Comparison of ENCODE assay signal across 8 cellular contexts in the genomic region with DNA sequence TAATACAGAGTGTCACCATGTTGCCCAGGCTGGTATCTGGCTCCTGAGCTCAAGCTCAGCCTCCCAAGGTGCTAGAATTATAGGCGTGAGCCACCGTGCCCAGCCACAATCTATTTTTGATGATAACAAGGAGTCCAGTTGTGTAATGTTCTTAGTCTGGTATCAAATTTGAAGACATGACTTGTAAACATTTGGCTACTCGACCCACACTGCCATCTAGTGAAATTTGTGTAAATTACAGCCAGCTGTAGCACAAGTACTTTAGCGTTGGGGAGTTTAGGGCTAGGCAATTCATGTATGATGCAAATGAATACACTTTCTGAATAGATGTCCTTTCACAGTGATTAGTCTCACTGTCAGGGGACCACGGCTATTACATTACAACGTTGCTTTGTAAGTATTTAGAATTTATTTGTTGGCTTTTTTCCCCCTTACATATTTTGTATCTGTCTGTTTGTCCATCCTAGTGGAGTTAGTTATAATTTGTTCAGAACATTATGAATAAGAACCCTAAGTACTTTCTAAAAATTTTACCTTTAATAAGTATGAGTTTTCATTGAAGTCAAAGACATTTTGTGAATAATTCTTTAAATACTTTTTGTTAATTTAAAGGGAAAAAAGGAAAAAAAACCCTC.
DNase-seq lines count a peak whose midpoint lies in the region; ATAC-seq and TF ChIP-seq lines count a peak whose summit lies in the region.

No MANE protein-coding gene starts in this region.

- DNase-seq in Calu3: peak; percentile 70
- peak; percentile 77 for DNase-seq in NCI-H69 (lab: John Stamatoyannopoulos, UW)
- DNase-seq in activated CD4-positive, alpha-beta T cell treated with anti-CD3 and anti-CD28 coated beads, Interleukin-2, amount 10 ng/mL, durations not matched to agents 7 days and 5 days: peak; percentile 66
- DNase-seq in effector memory CD8-positive, alpha-beta T cell: peak; percentile 54 to 62 (median 61)
- DNase-seq in mesothelial cell of epicardium (ENCODE audit: low spot score in 2 of 2, unreplicated experiment in 2 of 2): peak in 1 of 2 experiments; percentile 58
- DNase-seq in stimulated activated CD8-positive, alpha-beta memory T cell treated with anti-CD3 and anti-CD28 coated beads, Interleukin-7, amount 100 ng/mL, for 4 hours (ENCODE audit: low read depth in 2 of 2): peak; percentile 7 to 31

- H3K27me3 Mint-ChIP-seq in Calu3 (ENCODE audit: unreplicated experiment) (peaks cover 9% of the 10 kb centered on the region), mesothelial cell of epicardium (ENCODE audit: low read depth) (peaks cover 59% of the 10 kb centered on the region)
- peaks cover 29% of the 10 kb centered on the region for H3K27me3 Mint-ChIP-seq in activated CD4-positive, alpha-beta T cell treated with anti-CD3 and anti-CD28 coated beads, Interleukin-2, amount 10 ng/mL, durations not matched to agents 7 days and 5 days
- peaks cover 32 to 33% of the 10 kb centered on the region in 2 donors for H3K27me3 Mint-ChIP-seq in effector memory CD8-positive, alpha-beta T cell

- BruUV-seq in Calu3 (replicated peaks; lab: Mats Ljungman, UMichigan): no TSS peak

- intact Hi-C loops in Calu3 (cut with micrococcal nuclease; ENCODE audit: unreplicated experiment): loop anchor here (1.0 to 5.0 kb wide), 3 partner anchors 76 to 279 kb away; no protein-coding TSS in a partner anchor

- H3K9me3 Mint-ChIP-seq in Calu3 (ENCODE audit: low read depth, unreplicated experiment) (no peaks in the 10 kb centered on the region), mesothelial cell of epicardium (no peaks in the 10 kb centered on the region)
- no peaks in the 10 kb centered on the region for H3K9me3 Mint-ChIP-seq in activated CD4-positive, alpha-beta T cell treated with anti-CD3 and anti-CD28 coated beads, Interleukin-2, amount 10 ng/mL, durations not matched to agents 7 days and 5 days
- H3K9me3 Mint-ChIP-seq in effector memory CD8-positive, alpha-beta T cell: no peaks in the 10 kb centered on the region

- POLR2A ChIA-PET in activated CD4-positive, alpha-beta T cell treated with anti-CD3 and anti-CD28 coated beads, Interleukin-2, amount 10 ng/mL, durations not matched to agents 7 days and 5 days (lab: Charles Lee): no interaction called here

- H3K36me3 Mint-ChIP-seq in Calu3 (ENCODE audit: insufficient read depth, unreplicated experiment) (no peaks in the 10 kb centered on the region), mesothelial cell of epicardium (no peaks in the 10 kb centered on the region)
- H3K36me3 Mint-ChIP-seq in activated CD4-positive, alpha-beta T cell treated with anti-CD3 and anti-CD28 coated beads, Interleukin-2, amount 10 ng/mL, durations not matched to agents 7 days and 5 days (ENCODE audit: low read depth): no peaks in the 10 kb centered on the region
- no peaks in the 10 kb centered on the region for H3K36me3 Mint-ChIP-seq in effector memory CD8-positive, alpha-beta T cell (ENCODE audit: insufficient read depth)

- TF ChIP-seq CTCF in Calu3 (IDR thresholded peaks at IDR 0.05; ENCODE audit: unreplicated experiment) (peak; percentile 72), mesothelial cell of epicardium (IDR thresholded peaks at IDR 0.05; ENCODE audit: unreplicated experiment) (peak; percentile 89)

- H3K4me3 Mint-ChIP-seq in Calu3 (ENCODE audit: low read depth, unreplicated experiment): no peak overlapping the region
- no peak overlapping the region for H3K4me3 Mint-ChIP-seq in activated CD4-positive, alpha-beta T cell treated with anti-CD3 and anti-CD28 coated beads, Interleukin-2, amount 10 ng/mL, durations not matched to agents 7 days and 5 days
- H3K4me3 Mint-ChIP-seq in effector memory CD8-positive, alpha-beta T cell: no peak overlapping the region
- no peak overlapping the region for H3K4me3 Mint-ChIP-seq in mesothelial cell of epicardium

- no peaks in the 10 kb centered on the region for H3K4me1 Mint-ChIP-seq in Calu3 (ENCODE audit: low read depth, unreplicated experiment)
- no peaks in the 10 kb centered on the region for H3K4me1 Mint-ChIP-seq in activated CD4-positive, alpha-beta T cell treated with anti-CD3 and anti-CD28 coated beads, Interleukin-2, amount 10 ng/mL, durations not matched to agents 7 days and 5 days
- no peaks in the 10 kb centered on the region for H3K4me1 Mint-ChIP-seq in effector memory CD8-positive, alpha-beta T cell (ENCODE audit: low read depth in 2 of 2)
- peaks cover 8% of the 10 kb centered on the region for H3K4me1 Mint-ChIP-seq in mesothelial cell of epicardium

- CTCF ChIA-PET in Calu3 (lab: Charles Lee): interaction anchor here (1.0 to 1.4 kb wide), 3 partner anchors 158 to 279 kb away, joined by 3 to 4 read pairs (median 4); no protein-coding TSS in a partner anchor
- CTCF ChIA-PET in activated CD4-positive, alpha-beta T cell treated with anti-CD3 and anti-CD28 coated beads, Interleukin-2, amount 10 ng/mL, durations not matched to agents 7 days and 5 days (lab: Charles Lee): interaction anchor here (0.5 to 2.2 kb wide), 6 partner anchors 8 to 416 kb away, joined by 3 to 5 read pairs (median 4); no protein-coding TSS in a partner anchor

- ATAC-seq in GM19463 (IDR thresholded peaks at IDR 0.05; ENCODE audit: unreplicated experiment) (peak; percentile 94), HG03520 (IDR thresholded peaks at IDR 0.05; ENCODE audit: unreplicated experiment) (peak; percentile 92)
- peak; percentile 87 for ATAC-seq in effector memory CD8-positive, alpha-beta T cell (replicated peaks)

- H3K27ac Mint-ChIP-seq in Calu3 (ENCODE audit: unreplicated experiment): no peak overlapping the region
- no peak overlapping the region for H3K27ac Mint-ChIP-seq in activated CD4-positive, alpha-beta T cell treated with anti-CD3 and anti-CD28 coated beads, Interleukin-2, amount 10 ng/mL, durations not matched to agents 7 days and 5 days
- H3K27ac Mint-ChIP-seq in effector memory CD8-positive, alpha-beta T cell: no peak overlapping the region
- no peak overlapping the region for H3K27ac Mint-ChIP-seq in mesothelial cell of epicardium
